ENCODE assay signal across 26 cellular contexts in genomic region chr4:1975391-1975801, GRCh38. TPM values are rescaled to one million over a fixed set of nuclear protein-coding genes. Genes with fewer than 3 reads are reported as not detected.
A peak's percentile ranks its signal among the peaks of the same experiment; 100 is the strongest.
DNase-seq lines count a peak whose midpoint lies in the region; ATAC-seq and TF ChIP-seq lines count a peak whose summit lies in the region.
"Had no signal": no experiment of that assay in that cellular context is flagged by ENCODE, and none has a peak within 500 bp of the region (broad histone marks: within the 10 kb centered on the region; RNA-seq: fewer than 3 reads in every experiment).

No MANE protein-coding gene starts in this region.

- ATAC-seq in activated CD8-positive, alpha-beta T cell treated with anti-CD3 and anti-CD28 coated beads, Interleukin-2, amount 10 ng/mL, durations not matched to agents 7 days and 5 days: no peak
- ATAC-seq in activated CD8-positive, alpha-beta T cell treated with anti-CD3 and anti-CD28 coated beads for 36 hours: no peak
- ATAC-seq in lower lobe of right lung: peak; percentile 63 to 85
- ATAC-seq in GM18498 (IDR thresholded peaks at IDR 0.05; ENCODE audit: unreplicated experiment): no peak
- ATAC-seq: CD8-positive, alpha-beta T cell; HepG2; left lobe of liver; naive thymus-derived CD8-positive, alpha-beta T cell; pancreas; right cardiac atrium had no signal

- H3K4me1 Mint-ChIP-seq in activated CD8-positive, alpha-beta T cell treated with anti-CD3 and anti-CD28 coated beads, Interleukin-2, amount 10 ng/mL, durations not matched to agents 7 days and 5 days (ENCODE audit: low read depth): no peaks in the 10 kb centered on the region
- H3K4me1 Mint-ChIP-seq in activated CD8-positive, alpha-beta T cell treated with anti-CD3 and anti-CD28 coated beads for 36 hours (ENCODE audit: low read depth): no peaks in the 10 kb centered on the region
- no peaks in the 10 kb centered on the region for H3K4me1 Mint-ChIP-seq in T-helper 2 cell treated with Interferon-gamma antibody and Interleukin-4, amounts not matched to agents 5 μg/mL and 100 μg/mL, for 36 hours (ENCODE audit: low read depth)

- no peak overlapping the region for H3K4me3 Mint-ChIP-seq in activated CD8-positive, alpha-beta T cell treated with anti-CD3 and anti-CD28 coated beads, Interleukin-2, amount 10 ng/mL, durations not matched to agents 7 days and 5 days
- H3K4me3 Mint-ChIP-seq in activated CD8-positive, alpha-beta T cell treated with anti-CD3 and anti-CD28 coated beads for 36 hours: no peak overlapping the region
- no peak overlapping the region for H3K4me3 Mint-ChIP-seq in T-helper 2 cell treated with Interferon-gamma antibody and Interleukin-4, amounts not matched to agents 5 μg/mL and 100 μg/mL, for 36 hours
- H3K4me3 Mint-ChIP-seq: CD8-positive, alpha-beta T cell; naive thymus-derived CD8-positive, alpha-beta T cell had no signal

- no peaks in the 10 kb centered on the region for H3K9me3 ChIP-seq in lower lobe of right lung
- H3K9me3 ChIP-seq in stomach: no peaks in the 10 kb centered on the region
- H3K9me3 ChIP-seq: pancreas, uterus had no signal

- H3K4me3 ChIP-seq in lower lobe of right lung: no peak overlapping the region
- no peak overlapping the region for H3K4me3 ChIP-seq in stomach
- H3K4me3 ChIP-seq: GM23248, pancreas, PC-9, uterus had no signal

- peak overlapping the region; percentile 20 for H3K27ac Mint-ChIP-seq in activated CD8-positive, alpha-beta T cell treated with anti-CD3 and anti-CD28 coated beads, Interleukin-2, amount 10 ng/mL, durations not matched to agents 7 days and 5 days
- H3K27ac Mint-ChIP-seq in activated CD8-positive, alpha-beta T cell treated with anti-CD3 and anti-CD28 coated beads for 36 hours: no peak overlapping the region
- H3K27ac Mint-ChIP-seq in T-helper 2 cell treated with Interferon-gamma antibody and Interleukin-4, amounts not matched to agents 5 μg/mL and 100 μg/mL, for 36 hours: no peak overlapping the region

- peak overlapping the region; percentile 21; the same call in 1 of the 2 replicates for H3K27ac ChIP-seq in RWPE1
- H3K27ac ChIP-seq in lower lobe of right lung: peak overlapping the region; percentile 13
- H3K27ac ChIP-seq in stomach: no peak overlapping the region
- H3K27ac ChIP-seq: GM23248, pancreas, PC-9, uterus, VCaP had no signal

- TF ChIP-seq CTCF in activated CD8-positive, alpha-beta T cell treated with anti-CD3 and anti-CD28 coated beads for 36 hours (IDR thresholded peaks at IDR 0.05): no peak
- TF ChIP-seq CTCF in RWPE1 (conservative IDR thresholded peaks at IDR 0.05; ENCODE audit: low read depth) (no peak), lower lobe of right lung (IDR thresholded peaks at IDR 0.05) (no peak), stomach (IDR thresholded peaks at IDR 0.05) (no peak)

- H3K27me3 ChIP-seq in lower lobe of right lung (ENCODE audit: low read depth) (no peaks in the 10 kb centered on the region), stomach (no peaks in the 10 kb centered on the region)
- H3K27me3 ChIP-seq: pancreas, uterus had no signal

- no peak for DNase-seq in activated CD8-positive, alpha-beta T cell treated with anti-CD3 and anti-CD28 coated beads, Interleukin-2, amount 10 ng/mL, durations not matched to agents 7 days and 5 days
- DNase-seq in activated CD8-positive, alpha-beta T cell treated with anti-CD3 and anti-CD28 coated beads for 36 hours: no peak
- DNase-seq in RWPE1 (ENCODE audit: low spot score) (no peak), lower lobe of right lung (no peak), stomach (peak; percentile 59)
- DNase-seq in stimulated activated CD4-positive, alpha-beta T cell treated with anti-CD3 and anti-CD28 coated beads, Interleukin-15, amount 100 ng/mL, for 24 hours: no peak
- no peak for DNase-seq in T-helper 2 cell treated with Interferon-gamma antibody and Interleukin-4, amounts not matched to agents 5 μg/mL and 100 μg/mL, for 36 hours (ENCODE audit: low spot score)
- DNase-seq: AML-193; CD8-positive, alpha-beta T cell; GM23248; Kasumi-1; naive thymus-derived CD8-positive, alpha-beta T cell; NCI-H146; NCI-H2171; NCI-H524; PC-9; right cardiac atrium; SHP77 treated with DMSO at 0.1 percent for 48 hours; stimulated activated CD4-positive, alpha-beta T cell treated with anti-CD3 and anti-CD28 coated beads, Interleukin-4, amount 100 ng/mL, for 1 hour; T-helper 9 cell; uterus had no signal

- H3K36me3 ChIP-seq in lower lobe of right lung (peaks cover 79% of the 10 kb centered on the region), stomach (peaks cover 38 to 100% (median 96%) of the 10 kb centered on the region in 4 donors)
- H3K36me3 ChIP-seq: uterus had no signal

- TF ChIP-seq POLR2A in stomach (IDR thresholded peaks at IDR 0.05): no peak

- no peaks in the 10 kb centered on the region for H3K27me3 Mint-ChIP-seq in activated CD8-positive, alpha-beta T cell treated with anti-CD3 and anti-CD28 coated beads, Interleukin-2, amount 10 ng/mL, durations not matched to agents 7 days and 5 days (ENCODE audit: low read depth)
- H3K27me3 Mint-ChIP-seq in activated CD8-positive, alpha-beta T cell treated with anti-CD3 and anti-CD28 coated beads for 36 hours: no peaks in the 10 kb centered on the region
- no peaks in the 10 kb centered on the region for H3K27me3 Mint-ChIP-seq in T-helper 2 cell treated with Interferon-gamma antibody and Interleukin-4, amounts not matched to agents 5 μg/mL and 100 μg/mL, for 36 hours (ENCODE audit: low read depth)
- H3K27me3 Mint-ChIP-seq: naive thymus-derived CD8-positive, alpha-beta T cell had no signal

- WGBS in stomach, 5 donors: 51 to 80% (median 65%) methylated on average over 8 to 14 of the region's 14 CpGs

- TF ChIP-seq EP300 in stomach (IDR thresholded peaks at IDR 0.05): no peak

- CTCF ChIA-PET in activated CD8-positive, alpha-beta T cell treated with anti-CD3 and anti-CD28 coated beads, Interleukin-2, amount 10 ng/mL, durations not matched to agents 7 days and 5 days (lab: Charles Lee): no interaction called here
- CTCF ChIA-PET in activated CD8-positive, alpha-beta T cell treated with anti-CD3 and anti-CD28 coated beads for 36 hours (lab: Charles Lee): no interaction called here
- CTCF ChIA-PET in RWPE1 (lab: Yijun Ruan, JAX): no interaction called here

- H3K9me3 Mint-ChIP-seq in activated CD8-positive, alpha-beta T cell treated with anti-CD3 and anti-CD28 coated beads, Interleukin-2, amount 10 ng/mL, durations not matched to agents 7 days and 5 days (ENCODE audit: insufficient read depth): no peaks in the 10 kb centered on the region
- no peaks in the 10 kb centered on the region for H3K9me3 Mint-ChIP-seq in activated CD8-positive, alpha-beta T cell treated with anti-CD3 and anti-CD28 coated beads for 36 hours
- H3K9me3 Mint-ChIP-seq in T-helper 2 cell treated with Interferon-gamma antibody and Interleukin-4, amounts not matched to agents 5 μg/mL and 100 μg/mL, for 36 hours: no peaks in the 10 kb centered on the region
- H3K9me3 Mint-ChIP-seq: CD8-positive, alpha-beta T cell; naive thymus-derived CD8-positive, alpha-beta T cell had no signal

- POLR2A ChIA-PET in activated CD8-positive, alpha-beta T cell treated with anti-CD3 and anti-CD28 coated beads, Interleukin-2, amount 10 ng/mL, durations not matched to agents 7 days and 5 days (lab: Charles Lee): no interaction called here
- POLR2A ChIA-PET in activated CD8-positive, alpha-beta T cell treated with anti-CD3 and anti-CD28 coated beads for 36 hours (lab: Charles Lee): no interaction called here
- POLR2A ChIA-PET in RWPE1 (lab: Yijun Ruan, JAX; ENCODE audit: low non-redundant PET): no interaction called here

- H3K4me1 ChIP-seq in lower lobe of right lung (peaks cover 7% of the 10 kb centered on the region), stomach (no peaks in the 10 kb centered on the region)
- H3K4me1 ChIP-seq: pancreas, uterus had no signal

- intact Hi-C loops in activated CD8-positive, alpha-beta T cell treated with anti-CD3 and anti-CD28 coated beads for 36 hours (cut with micrococcal nuclease): no loop called here
- intact Hi-C loops in lower lobe of right lung (cut with DNase I): no loop called here
- intact Hi-C loops in stomach (cut with DNase I; ENCODE audit: low total_unique reads): no loop called here

- H3K36me3 Mint-ChIP-seq in activated CD8-positive, alpha-beta T cell treated with anti-CD3 and anti-CD28 coated beads, Interleukin-2, amount 10 ng/mL, durations not matched to agents 7 days and 5 days (ENCODE audit: low read depth): peaks cover 83% of the 10 kb centered on the region
- peaks cover 60% of the 10 kb centered on the region for H3K36me3 Mint-ChIP-seq in activated CD8-positive, alpha-beta T cell treated with anti-CD3 and anti-CD28 coated beads for 36 hours (ENCODE audit: low read depth)
- peaks cover 68% of the 10 kb centered on the region for H3K36me3 Mint-ChIP-seq in T-helper 2 cell treated with Interferon-gamma antibody and Interleukin-4, amounts not matched to agents 5 μg/mL and 100 μg/mL, for 36 hours (ENCODE audit: low read depth)

RNA-seq across cellular contexts. Expression of gene NELFA, which starts 33.4 kb away (rescaled TPM):
- 10 to 100 TPM; 32.2 to 35.6 TPM for total RNA-seq in activated CD8-positive, alpha-beta T cell treated with anti-CD3 and anti-CD28 coated beads, Interleukin-2, amount 10 ng/mL, durations not matched to agents 7 days and 5 days
- 10 to 100 TPM; 43.9 to 46.3 TPM for total RNA-seq in activated CD8-positive, alpha-beta T cell treated with anti-CD3 and anti-CD28 coated beads for 36 hours
- total RNA-seq in lower lobe of right lung (22.6 TPM), stomach (10 to 100 TPM in 4 of 5 donors, 1 to 10 TPM in 1; 5.8 to 82.9 (median 21.0) TPM)
- 10 to 100 TPM; 13.6 to 28.5 (median 15.5) TPM for polyA plus RNA-seq in stomach

Comparison
In these comparisons a context has a peak if more than half of its experiments do, and no peak if none do; other contexts are left out.
1. ATAC-seq: peak in lower lobe of right lung (2 of 2); none in activated CD8-positive, alpha-beta T cell treated with anti-CD3 and anti-CD28 coated beads, Interleukin-2, amount 10 ng/mL, durations not matched to agents 7 days and 5 days (single experiment), activated CD8-positive, alpha-beta T cell treated with anti-CD3 and anti-CD28 coated beads for 36 hours (single experiment) and GM18498 (single experiment).
2. H3K27ac ChIP-seq: peak in RWPE1 (single experiment) and lower lobe of right lung (single experiment); none in stomach (0 of 5).